In the genomic region with DNA sequence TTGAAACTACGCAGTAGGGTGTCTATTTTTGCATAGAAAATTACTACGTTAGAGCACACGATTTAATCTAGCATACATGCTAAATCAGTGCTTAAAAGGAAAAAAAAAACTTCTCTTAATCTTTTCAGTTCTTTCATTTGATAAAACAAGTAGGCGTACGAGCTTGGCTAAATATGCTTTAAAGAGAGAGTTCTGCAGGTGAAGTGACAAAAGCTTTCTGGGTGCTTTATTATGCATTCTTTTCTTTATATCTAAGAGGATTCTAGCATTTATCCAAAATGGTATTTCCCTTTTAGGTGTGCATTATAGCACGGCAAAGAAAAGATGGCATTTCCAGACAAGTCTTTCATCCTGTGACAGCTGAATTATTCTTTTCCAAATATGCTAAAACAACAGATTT, we compare ENCODE assay signal across 19 cellular contexts.
A peak's percentile ranks its signal among the peaks of the same experiment; 100 is the strongest.
DNase-seq lines count a peak whose midpoint lies in the region; ATAC-seq and TF ChIP-seq lines count a peak whose summit lies in the region.
"Had no signal": no experiment of that assay in that cellular context is flagged by ENCODE, and none has a peak within 500 bp of the region (broad histone marks: within the 10 kb centered on the region; RNA-seq: fewer than 3 reads in every experiment).

No MANE protein-coding gene starts in this region.

- H3K36me3 ChIP-seq in GM23338 (ENCODE audit: insufficient read depth) = no peaks in the 10 kb centered on the region
- no peaks in the 10 kb centered on the region for H3K36me3 ChIP-seq in neuronal stem cell (replicated peaks in 1 of 2; ENCODE audit: control insufficient read depth in 2 of 2, insufficient read depth in 2 of 2, low read length in 2 of 2)
- H3K36me3 ChIP-seq: BLaER1 had no signal

- H3K23ac ChIP-seq in neuronal stem cell (ENCODE audit: low read depth, low read length, poor library complexity) = no peak overlapping the region

- H2BK12ac ChIP-seq in neuronal stem cell (ENCODE audit: low read length) = no peak overlapping the region

- peaks cover 55% of the 10 kb centered on the region for H3K4me1 Mint-ChIP-seq in GM23338
- H3K4me1 Mint-ChIP-seq: CD4-positive, CD25-positive, alpha-beta regulatory T cell had no signal

- no peak overlapping the region for H2BK5ac ChIP-seq in neuronal stem cell (ENCODE audit: low read length)

- no peaks in the 10 kb centered on the region for H3K9me3 ChIP-seq in neuronal stem cell (replicated peaks in 1 of 2; ENCODE audit: control insufficient read depth in 2 of 2, insufficient read depth in 1 of 2, low read depth in 1 of 2, low read length in 2 of 2)
- H3K9me3 ChIP-seq: BLaER1, Caco-2 had no signal

- no peaks in the 10 kb centered on the region for H3K27me3 Mint-ChIP-seq in GM23338 (ENCODE audit: insufficient read depth, low read depth, poor library complexity)
- H3K27me3 Mint-ChIP-seq: B cell; CD4-positive, CD25-positive, alpha-beta regulatory T cell had no signal

- H3K18ac ChIP-seq in neuronal stem cell (ENCODE audit: low read length) = no peak overlapping the region

- intact Hi-C loops in dorsolateral prefrontal cortex (cut with DNase I) = no loop called here

- H3K4me1 ChIP-seq in GM23338 (ENCODE audit: insufficient read depth) = peaks cover 42% of the 10 kb centered on the region
- no peaks in the 10 kb centered on the region for H3K4me1 ChIP-seq in neuronal stem cell (ENCODE audit: control insufficient read depth in 2 of 2, insufficient read depth in 1 of 2, low read depth in 1 of 2, low read length in 2 of 2)
- H3K4me1 ChIP-seq: Caco-2 had no signal

- WGBS in neuronal stem cell (ENCODE audit: extremely low coverage in 2 of 2, insufficient read length in 2 of 2, insufficient replicate concordance in 1 of 2), 2 donors = no CpG with 5 or more reads among the region's 6 CpGs

- H3K4me2 ChIP-seq in GM23338 (peak overlapping the region; percentile 63), neuronal stem cell (ENCODE audit: insufficient read depth, low read length, poor library complexity, severe bottlenecking) (no peak overlapping the region)
- H3K4me2 ChIP-seq: BLaER1 had no signal

- no peaks in the 10 kb centered on the region; the same call in none of the 2 replicates for H3K9me2 ChIP-seq in GM23338 (ENCODE audit: insufficient read depth)

- no peak overlapping the region for H4K91ac ChIP-seq in neuronal stem cell (ENCODE audit: low read depth, low read length, poor library complexity)

- TF ChIP-seq CTCF in GM23338 (conservative IDR thresholded peaks at IDR 0.05; ENCODE audit: low read depth in 2 of 2) (no peak), dorsolateral prefrontal cortex (IDR thresholded peaks at IDR 0.05 in 54 of 56, conservative IDR thresholded peaks at IDR 0.05 in 2 of 56; ENCODE audit: low read depth in 1 of 56, partially characterized antibody in 56 of 56) (no peak)

- H3K27me3 ChIP-seq in GM23338 (ENCODE audit: insufficient read depth) = no peaks in the 10 kb centered on the region
- H3K27me3 ChIP-seq in dorsolateral prefrontal cortex = no peaks in the 10 kb centered on the region
- no peaks in the 10 kb centered on the region for H3K27me3 ChIP-seq in neuronal stem cell (ENCODE audit: control insufficient read depth in 3 of 3, insufficient read depth in 3 of 3, low read depth in 1 of 3, low read length in 3 of 3)
- H3K27me3 ChIP-seq: BLaER1 had no signal

- no peaks in the 10 kb centered on the region for H3K79me1 ChIP-seq in neuronal stem cell (ENCODE audit: low read depth, low read length)

- H3K27ac ChIP-seq in GM23338 (ENCODE audit: low read depth) = no peak overlapping the region
- H3K27ac ChIP-seq in dorsolateral prefrontal cortex = peak overlapping the region in 55 of 59 donors; percentile 3 to 77 (median 55)
- no peak overlapping the region for H3K27ac ChIP-seq in neuronal stem cell (replicated peaks; ENCODE audit: low read length)
- H3K27ac ChIP-seq: 22Rv1, BLaER1, C4-2B had no signal

- H3K4me3 ChIP-seq in GM23338 (no peak overlapping the region), dorsolateral prefrontal cortex (peak overlapping the region in 35 of 59 donors; percentile 0 to 44 (median 20)), neuronal stem cell (ENCODE audit: low read length in 2 of 2) (no peak overlapping the region)
- H3K4me3 ChIP-seq: BLaER1, GM12878 had no signal

- no peaks in the 10 kb centered on the region for H4K20me1 ChIP-seq in GM23338 (replicated peaks; ENCODE audit: insufficient read depth)
- H4K20me1 ChIP-seq: BLaER1 had no signal

- H2BK120ac ChIP-seq in neuronal stem cell (ENCODE audit: low read depth, low read length) = no peak overlapping the region

- H3K27ac Mint-ChIP-seq in GM23338 = peak overlapping the region; percentile 61; the same call in 1 of the 2 replicates
- H3K27ac Mint-ChIP-seq: B cell; CD4-positive, CD25-positive, alpha-beta regulatory T cell; CD8-positive, alpha-beta T cell had no signal

- DNase-seq in GM23338 (ENCODE audit: low spot score) (no peak), dorsolateral prefrontal cortex (no peak), neuronal stem cell (ENCODE audit: low spot score) (no peak), NCI-H1048 (lab: John Stamatoyannopoulos, UW) (no peak), ureter (ENCODE audit: low spot score) (no peak), GM19238 (ENCODE audit: insufficient read length, low spot score) (no peak)
- DNase-seq: Caco-2; CD4-positive, CD25-positive, alpha-beta regulatory T cell; CD8-positive, alpha-beta T cell; DMS153; EL; GDM1; H7; HCEC 1CT had no signal

- no peak overlapping the region for H4K8ac ChIP-seq in neuronal stem cell (ENCODE audit: low read depth, low read length)

- no peak overlapping the region for H3K4me3 Mint-ChIP-seq in GM23338
- H3K4me3 Mint-ChIP-seq: B cell; CD4-positive, CD25-positive, alpha-beta regulatory T cell; CD8-positive, alpha-beta T cell had no signal

- H3K14ac ChIP-seq in neuronal stem cell (ENCODE audit: low read length) = no peak overlapping the region

- no peak overlapping the region for H3K4ac ChIP-seq in neuronal stem cell (ENCODE audit: low read length)

- H3F3A ChIP-seq in GM23338 (replicated peaks; ENCODE audit: low read depth) = no peaks in the 10 kb centered on the region

- ATAC-seq in GM23338 = no peak
- ATAC-seq: CD8-positive, alpha-beta T cell; GM12878 had no signal

- no peaks in the 10 kb centered on the region for H3K9me3 Mint-ChIP-seq in GM23338
- H3K9me3 Mint-ChIP-seq: CD8-positive, alpha-beta T cell had no signal

- no peaks in the 10 kb centered on the region for H3K79me2 ChIP-seq in GM23338 (replicated peaks; ENCODE audit: insufficient read depth)

- H3K36me3 Mint-ChIP-seq in GM23338 (ENCODE audit: low read depth) = no peaks in the 10 kb centered on the region
- H3K36me3 Mint-ChIP-seq: CD4-positive, CD25-positive, alpha-beta regulatory T cell; CD8-positive, alpha-beta T cell had no signal

- H2AFZ ChIP-seq in GM23338 (no peak overlapping the region), neuronal stem cell (ENCODE audit: low read length) (peak overlapping the region; percentile 12)

- H3K9ac ChIP-seq in neuronal stem cell (ENCODE audit: low read depth, low read length, poor library complexity) = no peak overlapping the region
- H3K9ac ChIP-seq: BLaER1 had no signal

- no peak overlapping the region for H2AK5ac ChIP-seq in neuronal stem cell (ENCODE audit: low read depth, low read length)

- no peak overlapping the region for H2BK15ac ChIP-seq in neuronal stem cell (ENCODE audit: low read length)

TF ChIP-seq in GM23338, 12 proteins besides CTCF, POLR2A, EP300 and RAD21 (continues in another document):
- TF ChIP-seq EZH2 (IDR thresholded peaks at IDR 0.05; ENCODE audit: low read depth, unreplicated experiment) = no peak

Comparison
In these comparisons a context has a peak if more than half of its experiments do, and no peak if none do; other contexts are left out.
1. H3K27ac ChIP-seq: peak in dorsolateral prefrontal cortex (55 of 59); none in GM23338 (single experiment) and neuronal stem cell (single experiment).
2. H3K4me3 ChIP-seq: peak in dorsolateral prefrontal cortex (35 of 59); none in GM23338 (single experiment) and neuronal stem cell (0 of 2).